31 cellular contexts compared by ENCODE assay signal in genomic region chr18:34884456-34884855, GRCh38.
"Had no signal": no experiment of that assay in that cellular context is flagged by ENCODE, and none has a peak within 500 bp of the region (broad histone marks: within the 10 kb centered on the region; RNA-seq: fewer than 3 reads in every experiment).

No MANE protein-coding gene starts in this region.

- H3K36me3 Mint-ChIP-seq: activated naive CD4-positive, alpha-beta T cell treated with anti-CD3 and anti-CD28 coated beads, Interleukin-2, amount 50 U/mL, for 24 hours; activated naive CD8-positive, alpha-beta T cell treated with anti-CD3 and anti-CD28 coated beads, Interleukin-2, amount 10 ng/mL, durations not matched to agents 7 days and 5 days had no signal

- H3K4me3 Mint-ChIP-seq: activated CD8-positive, alpha-beta T cell treated with anti-CD3 and anti-CD28 coated beads, Interleukin-2, amount 10 ng/mL, durations not matched to agents 7 days and 5 days; activated naive CD4-positive, alpha-beta T cell treated with anti-CD3 and anti-CD28 coated beads, Interleukin-2, amount 50 U/mL, for 24 hours; activated naive CD8-positive, alpha-beta T cell treated with anti-CD3 and anti-CD28 coated beads, Interleukin-2, amount 10 ng/mL, durations not matched to agents 7 days and 5 days; activated T-cell treated with anti-CD3 and anti-CD28 coated beads, Interleukin-2, amount 50 U/mL, for 24 hours had no signal

- H3K9me3 ChIP-seq: ascending aorta, MG63 had no signal

- H3K27ac ChIP-seq: PC-9, RWPE1, VCaP had no signal

- H3K27me3 ChIP-seq: ascending aorta, MG63 had no signal

- DNase-seq: activated CD4-positive, alpha-beta T cell treated with anti-CD3 and anti-CD28 coated beads for 1 hour; activated CD4-positive, alpha-beta T cell treated with anti-CD3 and anti-CD28 coated beads for 48 hours; activated CD4-positive, alpha-beta T cell treated with anti-CD3 and anti-CD28 coated beads, Interleukin-2, amount 50 U/mL, for 48 hours; activated CD4-positive, CD25-positive, alpha-beta regulatory T cell; activated CD8-positive, alpha-beta T cell treated with anti-CD3 and anti-CD28 coated beads, Interleukin-2, amount 10 ng/mL, durations not matched to agents 7 days and 5 days; activated gamma-delta T cell; activated naive CD4-positive, alpha-beta T cell treated with Interleukin-2 at 50 U/mL for 16 hours; activated naive CD8-positive, alpha-beta T cell treated with anti-CD3 and anti-CD28 coated beads, Interleukin-2, amount 10 ng/mL, durations not matched to agents 7 days and 5 days; activated T-cell treated with anti-CD3 and anti-CD28 coated beads, Interleukin-2, amount 50 U/mL, for 24 hours; amygdala; Kasumi-1; KBM-7; MG63; MV-4-11; NCI-H1092; NCI-H1436 treated with DMSO at 0.1 percent for 48 hours; NCI-H187; NCI-H2029 treated with DMSO at 0.1 percent for 48 hours; NCI-H345; NCI-H524 treated with DMSO at 0.1 percent for 48 hours; PC-9; SW 1271; T-helper 1 cell; T-helper 2 cell; T-helper 9 cell had no signal

- H3K9me3 Mint-ChIP-seq: activated naive CD4-positive, alpha-beta T cell treated with anti-CD3 and anti-CD28 coated beads, Interleukin-2, amount 50 U/mL, for 24 hours; activated T-cell treated with anti-CD3 and anti-CD28 coated beads, Interleukin-2, amount 50 U/mL, for 24 hours; activated T-helper 2 cell treated with anti-CD3 and anti-CD28 coated beads, Interferon-gamma antibody, Interleukin-2, Interleukin-4, amounts not matched to agents 10 μg/mL and 5 μg/mL and 100 μg/mL, durations not matched to agents 14 hours and 24 hours and 36 hours had no signal

- H3K4me1 Mint-ChIP-seq: activated naive CD4-positive, alpha-beta T cell treated with anti-CD3 and anti-CD28 coated beads, Interleukin-2, amount 50 U/mL, for 24 hours had no signal

- H3K27ac Mint-ChIP-seq: activated CD8-positive, alpha-beta T cell treated with anti-CD3 and anti-CD28 coated beads, Interleukin-2, amount 10 ng/mL, durations not matched to agents 7 days and 5 days; activated naive CD4-positive, alpha-beta T cell treated with anti-CD3 and anti-CD28 coated beads, Interleukin-2, amount 50 U/mL, for 24 hours; activated naive CD8-positive, alpha-beta T cell treated with anti-CD3 and anti-CD28 coated beads, Interleukin-2, amount 10 ng/mL, durations not matched to agents 7 days and 5 days; activated T-cell treated with anti-CD3 and anti-CD28 coated beads, Interleukin-2, amount 50 U/mL, for 24 hours; activated T-helper 2 cell treated with anti-CD3 and anti-CD28 coated beads, Interferon-gamma antibody, Interleukin-2, Interleukin-4, amounts not matched to agents 10 μg/mL and 5 μg/mL and 100 μg/mL, durations not matched to agents 14 hours and 24 hours and 36 hours had no signal

- ATAC-seq: activated CD8-positive, alpha-beta T cell treated with anti-CD3 and anti-CD28 coated beads, Interleukin-2, amount 10 ng/mL, durations not matched to agents 7 days and 5 days; Right ventricle myocardium inferior had no signal

- H3K36me3 ChIP-seq: MG63 had no signal

- H3K4me3 ChIP-seq: ascending aorta, MG63, PC-9 had no signal
